In genomic region chr1:226654508-226655124, GRCh38 we compare ENCODE assay signal across 7 cellular contexts.
DNase-seq lines count a peak whose midpoint lies in the region; ATAC-seq, FAIRE-seq and TF ChIP-seq lines count a peak whose summit lies in the region.

No MANE protein-coding gene starts in this region.

- H3K9me3 ChIP-seq in parathyroid adenoma (ENCODE audit: control insufficient read depth, low read length) = no peaks in the 10 kb centered on the region
- no peaks in the 10 kb centered on the region for H3K9me3 ChIP-seq in HepG2 (ENCODE audit: low read length)
- no peaks in the 10 kb centered on the region for H3K9me3 ChIP-seq in HAP-1

- in situ Hi-C loops in HepG2 (cut with HindIII; ENCODE audit: extremely low pct_ligation_motif_present, low pct_unique_long_range_greater_than_20kb) = no loop called here
- in situ Hi-C loops in HAP-1 (cut with MboI; ENCODE audit: low sequenced_read_pairs) = no loop called here

- no peaks in the 10 kb centered on the region for H3K36me3 ChIP-seq in parathyroid adenoma (ENCODE audit: control insufficient read depth, insufficient read depth, low read length)
- H3K36me3 ChIP-seq in HepG2 (replicated peaks in 1 of 2; ENCODE audit: control insufficient read depth in 1 of 2, insufficient read depth in 2 of 2, low read length in 2 of 2) = no peaks in the 10 kb centered on the region
- H3K36me3 ChIP-seq in HAP-1 (replicated peaks) = no peaks in the 10 kb centered on the region

- H3K36me3 Mint-ChIP-seq in effector memory CD8-positive, alpha-beta T cell (ENCODE audit: insufficient read depth) = peaks cover 23% of the 10 kb centered on the region

- TF ChIP-seq RAD21 in HepG2 (CRISPR knock-in tag; IDR thresholded peaks at IDR 0.05) = no peak

- no TSS peak for BruUV-seq in HepG2 (replicated peaks; lab: Mats Ljungman, UMichigan)

- FAIRE-seq in HepG2 (lab: Jason Lieb, UNC) = no peak

- H3K27ac Mint-ChIP-seq in effector memory CD8-positive, alpha-beta T cell = no peak overlapping the region

- H3K27me3 Mint-ChIP-seq in effector memory CD8-positive, alpha-beta T cell = no peaks in the 10 kb centered on the region

- peak overlapping the region; percentile 82 to 93 for H3K4me3 Mint-ChIP-seq in effector memory CD8-positive, alpha-beta T cell

- TF ChIP-seq EP300 in HepG2 (IDR thresholded peaks at IDR 0.05; ENCODE audit: low read depth in 2 of 2, low read length in 2 of 2) (no peak), HepG2 (CRISPR knock-in tag; IDR thresholded peaks at IDR 0.05; ENCODE audit: borderline replicate concordance) (no peak)

- H3K4me2 ChIP-seq in parathyroid adenoma (ENCODE audit: low read length) (no peak overlapping the region), HepG2 (ENCODE audit: low read depth, low read length) (no peak overlapping the region)

- POLR2A ChIA-PET in HepG2 (lab: Yijun Ruan, JAX) = no interaction called here

- H3K4me3 ChIP-seq in GM12865 (ENCODE audit: low read depth, low read length) = 0 out of 2 replicates have a peak overlapping the region, but pooled peaks have one; percentile 8
- no peak overlapping the region for H3K4me3 ChIP-seq in parathyroid adenoma (ENCODE audit: low read depth, low read length)
- H3K4me3 ChIP-seq in HepG2 (replicated peaks in 1 of 3; ENCODE audit: insufficient read depth in 1 of 3, low read depth in 2 of 3, low read length in 3 of 3) = no peak overlapping the region
- H3K4me3 ChIP-seq in HAP-1 = no peak overlapping the region

- H3K9me3 Mint-ChIP-seq in effector memory CD8-positive, alpha-beta T cell = no peaks in the 10 kb centered on the region

- TF ChIP-seq CTCF in GM12865 (IDR thresholded peaks at IDR 0.05; ENCODE audit: insufficient read depth, low read depth, low read length, missing control alignments) (no peak), parathyroid adenoma (IDR thresholded peaks at IDR 0.05) (no peak), HepG2 (CRISPR knock-in tag; IDR thresholded peaks at IDR 0.05) (no peak)

- H3K9ac ChIP-seq in parathyroid adenoma = no peak overlapping the region
- no peak overlapping the region for H3K9ac ChIP-seq in HepG2 (ENCODE audit: insufficient read depth, low read depth, low read length)

- no peak for TF ChIP-seq POLR2A in HepG2 (IDR thresholded peaks at IDR 0.05; ENCODE audit: insufficient read depth in 1 of 2, low read depth in 2 of 2, low read length in 2 of 2)

- H3K79me2 ChIP-seq in parathyroid adenoma = no peaks in the 10 kb centered on the region
- no peaks in the 10 kb centered on the region for H3K79me2 ChIP-seq in HepG2 (ENCODE audit: insufficient read depth, low read length)

- DNase-seq in GM12865 (ENCODE audit: low read depth) = no peak
- peak; percentile 51 for DNase-seq in NCI-H446 treated with DMSO at 0.1 percent for 48 hours (lab: John Stamatoyannopoulos, UW)
- DNase-seq in effector memory CD8-positive, alpha-beta T cell = no peak
- DNase-seq in amygdala (lab: John Stamatoyannopoulos, UW) = no peak
- DNase-seq in HepG2 (ENCODE audit: low spot score) = no peak
- DNase-seq in HAP-1 (ENCODE audit: low spot score in 2 of 2) = no peak

- H3K27ac ChIP-seq in parathyroid adenoma (peak overlapping the region; percentile 11), HepG2 (ENCODE audit: extremely low read length, insufficient read depth, low read length) (no peak overlapping the region)

- WGBS in HepG2 (ENCODE audit: low lambda C conversion rate) = 17% methylated on average over 9 of the region's 9 CpGs

- H3K4me1 ChIP-seq in parathyroid adenoma (peaks cover 10% of the 10 kb centered on the region), HepG2 (ENCODE audit: insufficient read depth, low read length) (no peaks in the 10 kb centered on the region), HAP-1 (peaks cover 5% of the 10 kb centered on the region)

- H4K20me1 ChIP-seq in HepG2 (ENCODE audit: insufficient read depth, low read length) = no peaks in the 10 kb centered on the region

- intact Hi-C loops in HepG2 (cut with micrococcal nuclease; ENCODE audit: unreplicated experiment) = no loop called here

- peaks cover 46 to 48% of the 10 kb centered on the region in 2 donors for H3K4me1 Mint-ChIP-seq in effector memory CD8-positive, alpha-beta T cell (ENCODE audit: low read depth in 2 of 2)

- H2AFZ ChIP-seq in parathyroid adenoma (no peak overlapping the region), HepG2 (ENCODE audit: low read length) (no peak overlapping the region)

- H3K27me3 ChIP-seq in parathyroid adenoma (ENCODE audit: control insufficient read depth, insufficient read depth, low read length) = no peaks in the 10 kb centered on the region
- H3K27me3 ChIP-seq in HepG2 (ENCODE audit: control insufficient read depth in 1 of 2, insufficient read depth in 2 of 2, low read length in 2 of 2) = peaks cover 10 to 54% of the 10 kb centered on the region in 2 experiments; a peak in 4 of 5 replicates
- H3K27me3 ChIP-seq in HAP-1 (ENCODE audit: low read depth) = no peaks in the 10 kb centered on the region

- CTCF ChIA-PET in HepG2 (lab: Yijun Ruan, JAX; ENCODE audit: low intra/inter-chr PET ratio, low total read pairs) = no interaction called here

- no peak for ATAC-seq in effector memory CD8-positive, alpha-beta T cell (replicated peaks)
- ATAC-seq in HepG2 = no peak

TF ChIP-seq in HepG2, 621 proteins besides CTCF, POLR2A, EP300 and RAD21 (continues in another document):
- TF ChIP-seq, protein P1, sequence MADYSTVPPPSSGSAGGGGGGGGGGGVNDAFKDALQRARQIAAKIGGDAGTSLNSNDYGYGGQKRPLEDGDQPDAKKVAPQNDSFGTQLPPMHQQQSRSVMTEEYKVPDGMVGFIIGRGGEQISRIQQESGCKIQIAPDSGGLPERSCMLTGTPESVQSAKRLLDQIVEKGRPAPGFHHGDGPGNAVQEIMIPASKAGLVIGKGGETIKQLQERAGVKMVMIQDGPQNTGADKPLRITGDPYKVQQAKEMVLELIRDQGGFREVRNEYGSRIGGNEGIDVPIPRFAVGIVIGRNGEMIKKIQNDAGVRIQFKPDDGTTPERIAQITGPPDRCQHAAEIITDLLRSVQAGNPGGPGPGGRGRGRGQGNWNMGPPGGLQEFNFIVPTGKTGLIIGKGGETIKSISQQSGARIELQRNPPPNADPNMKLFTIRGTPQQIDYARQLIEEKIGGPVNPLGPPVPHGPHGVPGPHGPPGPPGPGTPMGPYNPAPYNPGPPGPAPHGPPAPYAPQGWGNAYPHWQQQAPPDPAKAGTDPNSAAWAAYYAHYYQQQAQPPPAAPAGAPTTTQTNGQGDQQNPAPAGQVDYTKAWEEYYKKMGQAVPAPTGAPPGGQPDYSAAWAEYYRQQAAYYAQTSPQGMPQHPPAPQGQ (CRISPR knock-in tag; IDR thresholded peaks at IDR 0.05; ENCODE audit: borderline replicate concordance) = no peak
- TF ChIP-seq, protein P2, sequence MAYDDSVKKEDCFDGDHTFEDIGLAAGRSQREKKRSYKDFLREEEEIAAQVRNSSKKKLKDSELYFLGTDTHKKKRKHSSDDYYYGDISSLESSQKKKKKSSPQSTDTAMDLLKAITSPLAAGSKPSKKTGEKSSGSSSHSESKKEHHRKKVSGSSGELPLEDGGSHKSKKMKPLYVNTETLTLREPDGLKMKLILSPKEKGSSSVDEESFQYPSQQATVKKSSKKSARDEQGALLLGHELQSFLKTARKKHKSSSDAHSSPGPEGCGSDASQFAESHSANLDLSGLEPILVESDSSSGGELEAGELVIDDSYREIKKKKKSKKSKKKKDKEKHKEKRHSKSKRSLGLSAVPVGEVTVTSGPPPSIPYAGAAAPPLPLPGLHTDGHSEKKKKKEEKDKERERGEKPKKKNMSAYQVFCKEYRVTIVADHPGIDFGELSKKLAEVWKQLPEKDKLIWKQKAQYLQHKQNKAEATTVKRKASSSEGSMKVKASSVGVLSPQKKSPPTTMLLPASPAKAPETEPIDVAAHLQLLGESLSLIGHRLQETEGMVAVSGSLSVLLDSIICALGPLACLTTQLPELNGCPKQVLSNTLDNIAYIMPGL (CRISPR knock-in tag; IDR thresholded peaks at IDR 0.05; ENCODE audit: borderline replicate concordance in 1 of 2, low read depth in 1 of 2) = no peak
- TF ChIP-seq MTA1 (CRISPR knock-in tag; IDR thresholded peaks at IDR 0.05; ENCODE audit: borderline replicate concordance) (no peak), ATF7 (IDR thresholded peaks at IDR 0.05) (no peak), ATF7 (CRISPR knock-in tag; IDR thresholded peaks at IDR 0.05) (no peak)
- TF ChIP-seq, protein P3, sequence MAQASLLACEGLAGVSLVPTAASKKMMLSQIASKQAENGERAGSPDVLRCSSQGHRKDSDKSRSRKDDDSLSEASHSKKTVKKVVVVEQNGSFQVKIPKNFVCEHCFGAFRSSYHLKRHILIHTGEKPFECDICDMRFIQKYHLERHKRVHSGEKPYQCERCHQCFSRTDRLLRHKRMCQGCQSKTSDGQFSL (CRISPR knock-in tag; IDR thresholded peaks at IDR 0.05) = no peak
- TF ChIP-seq, protein P4, sequence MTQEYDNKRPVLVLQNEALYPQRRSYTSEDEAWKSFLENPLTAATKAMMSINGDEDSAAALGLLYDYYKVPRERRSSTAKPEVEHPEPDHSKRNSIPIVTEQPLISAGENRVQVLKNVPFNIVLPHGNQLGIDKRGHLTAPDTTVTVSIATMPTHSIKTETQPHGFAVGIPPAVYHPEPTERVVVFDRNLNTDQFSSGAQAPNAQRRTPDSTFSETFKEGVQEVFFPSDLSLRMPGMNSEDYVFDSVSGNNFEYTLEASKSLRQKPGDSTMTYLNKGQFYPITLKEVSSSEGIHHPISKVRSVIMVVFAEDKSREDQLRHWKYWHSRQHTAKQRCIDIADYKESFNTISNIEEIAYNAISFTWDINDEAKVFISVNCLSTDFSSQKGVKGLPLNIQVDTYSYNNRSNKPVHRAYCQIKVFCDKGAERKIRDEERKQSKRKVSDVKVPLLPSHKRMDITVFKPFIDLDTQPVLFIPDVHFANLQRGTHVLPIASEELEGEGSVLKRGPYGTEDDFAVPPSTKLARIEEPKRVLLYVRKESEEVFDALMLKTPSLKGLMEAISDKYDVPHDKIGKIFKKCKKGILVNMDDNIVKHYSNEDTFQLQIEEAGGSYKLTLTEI (CRISPR knock-in tag; conservative IDR thresholded peaks at IDR 0.05) = no peak
- TF ChIP-seq, protein P5, sequence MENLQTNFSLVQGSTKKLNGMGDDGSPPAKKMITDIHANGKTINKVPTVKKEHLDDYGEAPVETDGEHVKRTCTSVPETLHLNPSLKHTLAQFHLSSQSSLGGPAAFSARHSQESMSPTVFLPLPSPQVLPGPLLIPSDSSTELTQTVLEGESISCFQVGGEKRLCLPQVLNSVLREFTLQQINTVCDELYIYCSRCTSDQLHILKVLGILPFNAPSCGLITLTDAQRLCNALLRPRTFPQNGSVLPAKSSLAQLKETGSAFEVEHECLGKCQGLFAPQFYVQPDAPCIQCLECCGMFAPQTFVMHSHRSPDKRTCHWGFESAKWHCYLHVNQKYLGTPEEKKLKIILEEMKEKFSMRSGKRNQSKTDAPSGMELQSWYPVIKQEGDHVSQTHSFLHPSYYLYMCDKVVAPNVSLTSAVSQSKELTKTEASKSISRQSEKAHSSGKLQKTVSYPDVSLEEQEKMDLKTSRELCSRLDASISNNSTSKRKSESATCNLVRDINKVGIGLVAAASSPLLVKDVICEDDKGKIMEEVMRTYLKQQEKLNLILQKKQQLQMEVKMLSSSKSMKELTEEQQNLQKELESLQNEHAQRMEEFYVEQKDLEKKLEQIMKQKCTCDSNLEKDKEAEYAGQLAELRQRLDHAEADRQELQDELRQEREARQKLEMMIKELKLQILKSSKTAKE (CRISPR knock-in tag; IDR thresholded peaks at IDR 0.05; ENCODE audit: borderline replicate concordance) = no peak
